Comparison of ENCODE assay signal across 1 cellular context in genomic region chr2:30145826-30146336, GRCh38.
TF ChIP-seq lines count a peak whose summit lies in the region.

No MANE protein-coding gene starts in this region.

TF ChIP-seq in SK-N-SH treated with all-trans-retinoic acid at 6 μM for 48 hours, 23 proteins besides CTCF, POLR2A, EP300 and RAD21 (continued from another document):
- TF ChIP-seq PATZ1 (CRISPR knock-in tag; IDR thresholded peaks at IDR 0.05; ENCODE audit: borderline replicate concordance) (no peak), POU6F1 (CRISPR knock-in tag; IDR thresholded peaks at IDR 0.05; ENCODE audit: borderline replicate concordance, low read depth) (no peak), BACH2 (CRISPR knock-in tag; IDR thresholded peaks at IDR 0.05; ENCODE audit: borderline replicate concordance) (no peak), ARNTL (CRISPR knock-in tag; IDR thresholded peaks at IDR 0.05; ENCODE audit: borderline replicate concordance, low read depth) (no peak)
